In genomic region chr17:72749119-72749572, GRCh38 we compare ENCODE assay signal across 1 cellular context.
A peak's percentile ranks its signal among the peaks of the same experiment; 100 is the strongest.
TF ChIP-seq lines count a peak whose summit lies in the region.

No MANE protein-coding gene starts in this region.

TF ChIP-seq in HepG2, 621 proteins besides CTCF, POLR2A, EP300 and RAD21 (continued from another document and continues in another):
- TF ChIP-seq ZNF687 (CRISPR knock-in tag; IDR thresholded peaks at IDR 0.05), result no peak
- TF ChIP-seq ARID4A (CRISPR knock-in tag; IDR thresholded peaks at IDR 0.05; ENCODE audit: borderline replicate concordance), result peak; percentile 59; the same call in 1 of the 2 replicates
- TF ChIP-seq ZNF572 (CRISPR knock-in tag; IDR thresholded peaks at IDR 0.05), result no peak
- TF ChIP-seq GFI1 (CRISPR knock-in tag; IDR thresholded peaks at IDR 0.05; ENCODE audit: borderline replicate concordance), result peak; percentile 54; the same call in 1 of the 2 replicates
- no peak for TF ChIP-seq ZNF343 (CRISPR knock-in tag; IDR thresholded peaks at IDR 0.05)
- peak; percentile 67 for TF ChIP-seq ZMYM4 (CRISPR knock-in tag; IDR thresholded peaks at IDR 0.05)
- peak; percentile 96 for TF ChIP-seq HNF4A (CRISPR knock-in tag; IDR thresholded peaks at IDR 0.05)
- no peak for TF ChIP-seq ZNF790 (CRISPR knock-in tag; IDR thresholded peaks at IDR 0.05; ENCODE audit: borderline replicate concordance)
- no peak for TF ChIP-seq POLR2AphosphoS2 (IDR thresholded peaks at IDR 0.05; ENCODE audit: low read depth, low read length)
- peak; percentile 46; the same call in 1 of the 2 replicates for TF ChIP-seq MLX (CRISPR knock-in tag; IDR thresholded peaks at IDR 0.05)
- no peak for TF ChIP-seq CEBPZ (IDR thresholded peaks at IDR 0.05; ENCODE audit: low read length)
- TF ChIP-seq ARNT2 (CRISPR knock-in tag; IDR thresholded peaks at IDR 0.05; ENCODE audit: low read depth), result no peak
- TF ChIP-seq HNRNPUL1 (IDR thresholded peaks at IDR 0.05; ENCODE audit: low read depth, low read length), result no peak
- no peak; the same call in 1 of the 2 replicates for TF ChIP-seq ZBTB33 (CRISPR knock-in tag; IDR thresholded peaks at IDR 0.05)
- TF ChIP-seq SAP130 (CRISPR knock-in tag; IDR thresholded peaks at IDR 0.05; ENCODE audit: low read depth), result peak; percentile 72
- peak; percentile 28 for TF ChIP-seq ZNF781 (CRISPR knock-in tag; IDR thresholded peaks at IDR 0.05; ENCODE audit: borderline replicate concordance, not compliant biosample characterization)
- TF ChIP-seq ZNF230 (CRISPR knock-in tag; IDR thresholded peaks at IDR 0.05), result no peak
- no peak for TF ChIP-seq CHCHD3 (CRISPR knock-in tag; IDR thresholded peaks at IDR 0.05)
- TF ChIP-seq PBX2 (CRISPR knock-in tag; IDR thresholded peaks at IDR 0.05), result peak; percentile 65
- TF ChIP-seq HMG20A (CRISPR knock-in tag; IDR thresholded peaks at IDR 0.05; ENCODE audit: borderline replicate concordance), result peak; percentile 47; the same call in 1 of the 2 replicates
- TF ChIP-seq RARA (CRISPR knock-in tag; IDR thresholded peaks at IDR 0.05), result 0 out of 2 replicates have a peak, but pooled peaks have one; percentile 20
- TF ChIP-seq PCBP1 (IDR thresholded peaks at IDR 0.05; ENCODE audit: borderline replicate concordance, low read depth, low read length), result no peak
- TF ChIP-seq ELF1 (CRISPR knock-in tag; IDR thresholded peaks at IDR 0.05), result 0 out of 2 replicates have a peak, but pooled peaks have one; percentile 39
- TF ChIP-seq CEBPG (CRISPR knock-in tag; IDR thresholded peaks at IDR 0.05), result peak; percentile 21; the same call in 1 of the 2 replicates
- TF ChIP-seq MEIS1 (CRISPR knock-in tag; IDR thresholded peaks at IDR 0.05; ENCODE audit: borderline replicate concordance), result peak; percentile 95
- TF ChIP-seq TRIM24 (CRISPR knock-in tag; IDR thresholded peaks at IDR 0.05), result no peak
- no peak for TF ChIP-seq CREM (IDR thresholded peaks at IDR 0.05)
- no peak for TF ChIP-seq CREM (CRISPR knock-in tag; IDR thresholded peaks at IDR 0.05)
- no peak for TF ChIP-seq ZZZ3 (CRISPR knock-in tag; IDR thresholded peaks at IDR 0.05; ENCODE audit: borderline replicate concordance)
- TF ChIP-seq ZNF773 (CRISPR knock-in tag; IDR thresholded peaks at IDR 0.05; ENCODE audit: borderline replicate concordance), result no peak
- peak; percentile 91 for TF ChIP-seq HNF4G (IDR thresholded peaks at IDR 0.05; ENCODE audit: borderline replicate concordance, low read depth, low read length)
- peak; percentile 69; the same call in 1 of the 2 replicates for TF ChIP-seq HNF4G (CRISPR knock-in tag; IDR thresholded peaks at IDR 0.05; ENCODE audit: borderline replicate concordance, low read depth)
- TF ChIP-seq GATAD2A (CRISPR knock-in tag; IDR thresholded peaks at IDR 0.05), result peak; percentile 74
- peak; percentile 44; the same call in 1 of the 2 replicates for TF ChIP-seq HDAC1 (CRISPR knock-in tag; IDR thresholded peaks at IDR 0.05)
- peak; percentile 47; the same call in 1 of the 2 replicates for TF ChIP-seq ERF (CRISPR knock-in tag; IDR thresholded peaks at IDR 0.05)
- TF ChIP-seq ZKSCAN1 (IDR thresholded peaks at IDR 0.05; ENCODE audit: low read length), result no peak
- no peak for TF ChIP-seq SOX13 (IDR thresholded peaks at IDR 0.05)
- TF ChIP-seq SOX13 (CRISPR knock-in tag; conservative IDR thresholded peaks at IDR 0.05 in 1 of 2, IDR thresholded peaks at IDR 0.05 in 1 of 2), result 0 out of 4 replicates have a peak, but pooled peaks of 1 of the 2 experiments have one; percentile 18
- peak; percentile 20; the same call in 1 of the 2 replicates for TF ChIP-seq EED (CRISPR knock-in tag; IDR thresholded peaks at IDR 0.05)
- no peak for TF ChIP-seq ISL2 (CRISPR knock-in tag; IDR thresholded peaks at IDR 0.05)
- TF ChIP-seq BCL6 (CRISPR knock-in tag; IDR thresholded peaks at IDR 0.05), result peak; percentile 38; the same call in 1 of the 2 replicates
- peak; percentile 54; the same call in 1 of the 2 replicates for TF ChIP-seq CBX5 (CRISPR knock-in tag; IDR thresholded peaks at IDR 0.05; ENCODE audit: borderline replicate concordance)
- no peak for TF ChIP-seq ARID2 (CRISPR knock-in tag; IDR thresholded peaks at IDR 0.05; ENCODE audit: borderline replicate concordance)
- TF ChIP-seq ZNF589 (CRISPR knock-in tag; conservative IDR thresholded peaks at IDR 0.05), result no peak
- TF ChIP-seq SNAPC5 (CRISPR knock-in tag; IDR thresholded peaks at IDR 0.05; ENCODE audit: borderline replicate concordance), result no peak
- TF ChIP-seq FOSL2 (CRISPR knock-in tag; IDR thresholded peaks at IDR 0.05), result 0 out of 2 replicates have a peak, but pooled peaks have one; percentile 32
- TF ChIP-seq TBL1XR1 (IDR thresholded peaks at IDR 0.05; ENCODE audit: borderline replicate concordance, low read length, partially characterized antibody), result no peak
- TF ChIP-seq ZNF121 (CRISPR knock-in tag; IDR thresholded peaks at IDR 0.05), result no peak
- peak; percentile 66; the same call in 1 of the 2 replicates for TF ChIP-seq DPF2 (CRISPR knock-in tag; IDR thresholded peaks at IDR 0.05; ENCODE audit: borderline replicate concordance, low read depth)
- peak; percentile 97 for TF ChIP-seq ZNF644 (CRISPR knock-in tag; IDR thresholded peaks at IDR 0.05; ENCODE audit: low read depth)
- no peak for TF ChIP-seq FLYWCH1 (CRISPR knock-in tag; IDR thresholded peaks at IDR 0.05)
- no peak for TF ChIP-seq ZSCAN5A (CRISPR knock-in tag; IDR thresholded peaks at IDR 0.05; ENCODE audit: borderline replicate concordance)
